Comparison of ENCODE assay signal across 1 cellular context in the genomic region with DNA sequence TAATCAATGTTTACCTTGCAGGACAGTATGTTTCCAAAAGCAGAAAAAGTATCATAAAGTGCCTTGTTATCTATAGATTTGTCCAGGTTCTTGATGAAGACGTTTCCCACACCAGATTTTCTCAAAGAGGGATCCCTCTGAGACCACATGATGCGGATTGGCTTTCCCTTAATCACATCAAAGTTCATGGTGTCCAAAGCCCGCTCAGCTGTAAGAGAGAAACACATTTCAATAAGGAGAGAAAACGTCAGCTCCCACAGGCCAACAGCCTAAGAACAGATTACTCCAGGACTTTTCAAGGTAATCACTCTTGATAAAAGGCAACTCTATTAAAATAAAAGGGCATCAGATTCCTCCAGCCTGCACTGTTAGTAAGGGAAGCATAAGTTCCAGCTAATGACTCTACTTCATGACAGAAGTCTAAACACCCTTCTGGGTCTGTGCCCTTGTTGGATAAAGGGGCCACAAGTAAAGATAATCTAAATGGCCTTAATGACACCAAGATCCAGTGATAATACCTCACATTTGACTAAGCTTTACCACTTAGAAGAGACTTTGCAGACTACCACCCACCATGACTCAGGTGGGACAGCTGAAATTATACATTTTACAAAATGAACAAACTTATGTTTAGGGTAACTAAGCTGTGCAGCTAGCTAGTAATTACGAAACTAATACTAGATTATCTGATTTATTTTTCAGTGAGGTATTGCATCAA.
TF ChIP-seq lines count a peak whose summit lies in the region.

No MANE protein-coding gene starts in this region.

TF ChIP-seq in neural cell, 6 proteins besides CTCF, POLR2A, EP300 and RAD21:
- TF ChIP-seq, protein P1, sequence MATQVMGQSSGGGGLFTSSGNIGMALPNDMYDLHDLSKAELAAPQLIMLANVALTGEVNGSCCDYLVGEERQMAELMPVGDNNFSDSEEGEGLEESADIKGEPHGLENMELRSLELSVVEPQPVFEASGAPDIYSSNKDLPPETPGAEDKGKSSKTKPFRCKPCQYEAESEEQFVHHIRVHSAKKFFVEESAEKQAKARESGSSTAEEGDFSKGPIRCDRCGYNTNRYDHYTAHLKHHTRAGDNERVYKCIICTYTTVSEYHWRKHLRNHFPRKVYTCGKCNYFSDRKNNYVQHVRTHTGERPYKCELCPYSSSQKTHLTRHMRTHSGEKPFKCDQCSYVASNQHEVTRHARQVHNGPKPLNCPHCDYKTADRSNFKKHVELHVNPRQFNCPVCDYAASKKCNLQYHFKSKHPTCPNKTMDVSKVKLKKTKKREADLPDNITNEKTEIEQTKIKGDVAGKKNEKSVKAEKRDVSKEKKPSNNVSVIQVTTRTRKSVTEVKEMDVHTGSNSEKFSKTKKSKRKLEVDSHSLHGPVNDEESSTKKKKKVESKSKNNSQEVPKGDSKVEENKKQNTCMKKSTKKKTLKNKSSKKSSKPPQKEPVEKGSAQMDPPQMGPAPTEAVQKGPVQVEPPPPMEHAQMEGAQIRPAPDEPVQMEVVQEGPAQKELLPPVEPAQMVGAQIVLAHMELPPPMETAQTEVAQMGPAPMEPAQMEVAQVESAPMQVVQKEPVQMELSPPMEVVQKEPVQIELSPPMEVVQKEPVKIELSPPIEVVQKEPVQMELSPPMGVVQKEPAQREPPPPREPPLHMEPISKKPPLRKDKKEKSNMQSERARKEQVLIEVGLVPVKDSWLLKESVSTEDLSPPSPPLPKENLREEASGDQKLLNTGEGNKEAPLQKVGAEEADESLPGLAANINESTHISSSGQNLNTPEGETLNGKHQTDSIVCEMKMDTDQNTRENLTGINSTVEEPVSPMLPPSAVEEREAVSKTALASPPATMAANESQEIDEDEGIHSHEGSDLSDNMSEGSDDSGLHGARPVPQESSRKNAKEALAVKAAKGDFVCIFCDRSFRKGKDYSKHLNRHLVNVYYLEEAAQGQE (IDR thresholded peaks at IDR 0.05; ENCODE audit: borderline replicate concordance): no peak
